Comparison of ENCODE assay signal across 8 cellular contexts in genomic region chr6:142907017-142907470, GRCh38. TPM values are rescaled to one million over a fixed set of nuclear protein-coding genes. Genes with fewer than 3 reads are reported as not detected.
DNase-seq lines count a peak whose midpoint lies in the region; ATAC-seq and TF ChIP-seq lines count a peak whose summit lies in the region.
"Had no signal": no experiment of that assay in that cellular context is flagged by ENCODE, and none has a peak within 500 bp of the region (broad histone marks: within the 10 kb centered on the region; RNA-seq: fewer than 3 reads in every experiment).

No MANE protein-coding gene starts in this region.

- TF ChIP-seq CTCF in psoas muscle (IDR thresholded peaks at IDR 0.05): no peak

- DNase-seq in NAMALWA (ENCODE audit: low spot score) (peak; percentile 30), psoas muscle (no peak), NCI-H146 treated with DMSO at 0.1 percent for 48 hours (lab: John Stamatoyannopoulos, UW; ENCODE audit: unreplicated experiment) (no peak), NCI-H2196 treated with DMSO at 0.1 percent for 48 hours (lab: John Stamatoyannopoulos, UW; ENCODE audit: unreplicated experiment) (no peak), NCI-H82 treated with DMSO at 0.1 percent for 48 hours (lab: John Stamatoyannopoulos, UW; ENCODE audit: unreplicated experiment) (no peak)

- no peaks in the 10 kb centered on the region for H3K36me3 ChIP-seq in psoas muscle (ENCODE audit: insufficient read depth in 1 of 2, low read depth in 1 of 2)

- no peaks in the 10 kb centered on the region for H3K9me3 ChIP-seq in psoas muscle

- H3K4me1 ChIP-seq in psoas muscle: peaks cover 59% of the 10 kb centered on the region

- peak overlapping the region; percentile 85 for H3K27ac ChIP-seq in psoas muscle

- ATAC-seq in GM19043 (IDR thresholded peaks at IDR 0.05; ENCODE audit: low read depth, unreplicated experiment) (peak; percentile 63), HG02623 (IDR thresholded peaks at IDR 0.05; ENCODE audit: unreplicated experiment) (peak; percentile 51), psoas muscle (peak; percentile 69 to 81 (median 71))
- ATAC-seq: sciatic nerve had no signal

- intact Hi-C loops in psoas muscle (cut with DNase I): loop anchor here in 1 of 2 donors (1.0 kb wide), 1 partner anchor 39 kb away; no protein-coding TSS in a partner anchor

- H3K4me3 ChIP-seq in psoas muscle: peak overlapping the region; percentile 44

- no peaks in the 10 kb centered on the region for H3K27me3 ChIP-seq in psoas muscle (ENCODE audit: insufficient read depth in 3 of 3, low read length in 2 of 3)

- WGBS in psoas muscle, 3 donors: 27 to 41% (median 31%) methylated on average over 4 of the region's 4 CpGs

RNA-seq across cellular contexts. Expression of gene HIVEP2, which starts 37.9 kb away (rescaled TPM):
- 10 to 100 TPM; 22.6 to 39.7 (median 29.0) TPM for total RNA-seq in psoas muscle
- polyA plus RNA-seq in psoas muscle: 10 to 100 TPM in 1 of 3 donors, 1 to 10 TPM in 2; 6.2 to 15.1 (median 6.3) TPM
